ENCODE assay signal across 21 cellular contexts in the genomic region with DNA sequence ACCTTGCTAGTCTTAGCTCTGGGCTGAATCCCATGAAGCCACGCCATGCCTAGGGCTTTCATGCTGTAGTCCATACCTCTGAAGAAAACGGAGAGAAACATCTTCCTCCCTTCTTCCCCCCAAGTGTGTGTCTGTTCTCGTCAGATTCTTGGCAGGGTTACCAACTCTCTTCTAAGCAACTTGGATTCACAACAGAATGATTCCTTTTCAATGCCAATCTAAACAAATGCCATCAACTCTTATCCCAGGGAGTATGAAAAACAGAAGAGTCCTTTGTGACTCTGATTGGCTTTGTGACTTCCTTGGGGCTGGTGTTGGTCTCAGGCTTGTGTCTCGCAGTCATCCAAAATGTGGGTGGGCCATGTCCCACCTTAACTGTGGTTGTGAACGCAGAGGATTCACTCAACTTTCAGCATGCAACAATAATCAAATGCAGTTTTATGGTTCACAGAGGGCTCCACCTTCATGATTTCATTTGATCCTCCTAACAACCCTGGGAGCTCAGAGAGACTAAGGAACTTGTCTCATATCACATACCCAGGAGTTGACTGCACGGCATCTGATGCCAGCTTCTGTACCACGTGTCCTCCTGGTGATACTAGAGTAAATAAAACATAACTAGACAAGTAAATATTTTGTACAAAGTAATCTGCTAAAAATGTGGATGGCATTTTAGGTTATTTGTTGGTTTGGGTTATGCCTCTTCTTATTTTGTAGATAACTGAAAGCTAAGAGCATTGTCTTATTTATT.
DNase-seq lines count a peak whose midpoint lies in the region; ATAC-seq and TF ChIP-seq lines count a peak whose summit lies in the region.
"Had no signal": no experiment of that assay in that cellular context is flagged by ENCODE, and none has a peak within 500 bp of the region (broad histone marks: within the 10 kb centered on the region; RNA-seq: fewer than 3 reads in every experiment).

No MANE protein-coding gene starts in this region.

- ATAC-seq in Right ventricle myocardium inferior, result peak; percentile 43
- ATAC-seq: activated CD4-positive, CD25-positive, alpha-beta regulatory T cell treated with anti-CD3 and anti-CD28 coated beads, Interleukin-2, amount 50 U/mL, for 24 hours; natural killer cell treated with Interleukin-12 subunit alpha and Interleukin-12 subunit beta and Interleukin-15 and Interleukin-18, amount 100 ng/mL, for 72 hours; stimulated activated naive B cell treated with anti-CD40 and anti-IgM and Interleukin-4, amounts not matched to agents 10 μg/mL and 1 μg/mL and 100 μg/mL, for 72 hours had no signal

- H3K4me3 ChIP-seq in left ventricle myocardium inferior (no peak overlapping the region), cardiac fibroblast (replicated peaks in 1 of 2; ENCODE audit: low read depth in 2 of 2, low read length in 2 of 2) (no peak overlapping the region)
- H3K4me3 ChIP-seq: ascending aorta; BLaER1 treated with 17β-estradiol and CSF1 and Interleukin-3, amounts not matched to agents 10 nM and 100 nM; tibial nerve had no signal

- TF ChIP-seq CTCF in left ventricle myocardium inferior (IDR thresholded peaks at IDR 0.05; ENCODE audit: borderline replicate concordance) (no peak), cardiac fibroblast (IDR thresholded peaks at IDR 0.05; ENCODE audit: low read depth, low read length) (no peak)

- intact Hi-C loops in Right ventricle myocardium inferior (cut with DNase I) (no loop called here), left ventricle myocardium inferior (cut with micrococcal nuclease) (no loop called here)

- no peak for DNase-seq in Right ventricle myocardium inferior (ENCODE audit: missing footprints)
- no peak for DNase-seq in left ventricle myocardium inferior
- DNase-seq in cardiac fibroblast (ENCODE audit: low read depth in 2 of 2), result peak; percentile 21 to 43
- peak; percentile 30 for DNase-seq in kidney glomerular epithelial cell (lab: John Stamatoyannopoulos, UW)
- DNase-seq in stromal cell of bone marrow (ENCODE audit: low read depth), result peak; percentile 44
- no peak for DNase-seq in activated CD4-positive, alpha-beta T cell treated with anti-CD3 and anti-CD28 coated beads, Interleukin-2, amount 50 U/mL, for 48 hours
- no peak for DNase-seq in activated CD4-positive, alpha-beta T cell treated with anti-CD3 and anti-CD28 coated beads, Interleukin-2, amount 50 U/mL, for 4 hours
- no peak for DNase-seq in amygdala (lab: John Stamatoyannopoulos, UW)
- DNase-seq: cortex of kidney; head of caudate nucleus; NCI-H1048; NCI-H2081 treated with DMSO at 0.1 percent for 48 hours; NCI-H526 treated with DMSO at 0.1 percent for 48 hours; stimulated activated naive B cell treated with anti-CD40 and anti-IgM and Interleukin-4, amounts not matched to agents 10 μg/mL and 1 μg/mL and 100 μg/mL, for 72 hours; T-helper 9 cell had no signal

- no peaks in the 10 kb centered on the region for H3K9me3 ChIP-seq in left ventricle myocardium inferior (replicated peaks)
- H3K9me3 ChIP-seq: ascending aorta, tibial nerve had no signal

- no peaks in the 10 kb centered on the region for H3K27me3 ChIP-seq in left ventricle myocardium inferior (ENCODE audit: low read depth)
- H3K27me3 ChIP-seq: ascending aorta, tibial nerve had no signal

- no peaks in the 10 kb centered on the region for H3K4me1 ChIP-seq in left ventricle myocardium inferior

- H3K36me3 ChIP-seq in left ventricle myocardium inferior, result no peaks in the 10 kb centered on the region
- H3K36me3 ChIP-seq: ascending aorta; BLaER1 treated with 17β-estradiol and CSF1 and Interleukin-3, amounts not matched to agents 10 nM and 100 nM; tibial nerve had no signal

- no peak overlapping the region for H3K27ac ChIP-seq in left ventricle myocardium inferior (replicated peaks)
- H3K27ac ChIP-seq: ascending aorta; BLaER1 treated with 17β-estradiol and CSF1 and Interleukin-3, amounts not matched to agents 10 nM and 100 nM; epithelial cell of prostate; tibial nerve had no signal

Comparison
In these comparisons a context has a peak if more than half of its experiments do, and no peak if none do; other contexts are left out.
1. DNase-seq: peak in cardiac fibroblast (2 of 2), kidney glomerular epithelial cell (single experiment) and stromal cell of bone marrow (single experiment); none in Right ventricle myocardium inferior (single experiment), left ventricle myocardium inferior (single experiment), activated CD4-positive, alpha-beta T cell treated with anti-CD3 and anti-CD28 coated beads, Interleukin-2, amount 50 U/mL, for 48 hours (0 of 2), activated CD4-positive, alpha-beta T cell treated with anti-CD3 and anti-CD28 coated beads, Interleukin-2, amount 50 U/mL, for 4 hours (0 of 2) and amygdala (0 of 56).